Comparison of ENCODE assay signal across 36 cellular contexts in the genomic region with DNA sequence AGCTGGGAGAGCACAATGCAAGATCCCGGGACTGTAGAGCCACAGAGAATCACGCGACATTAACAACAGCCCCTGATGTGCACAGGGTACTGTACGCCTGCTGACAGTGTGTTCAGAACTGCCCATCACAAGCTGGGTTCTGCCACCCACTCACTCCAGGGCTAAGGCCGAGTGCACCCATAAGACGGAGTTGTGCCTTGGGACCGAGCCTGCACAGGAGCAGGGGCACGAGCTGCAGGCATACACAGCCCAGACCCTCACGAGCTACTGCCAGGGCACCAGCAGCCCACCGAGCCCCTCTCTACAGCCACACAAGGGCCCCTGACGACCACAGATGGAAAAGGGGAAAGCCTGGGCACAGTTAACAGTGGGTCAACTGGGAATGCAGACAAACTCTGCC.
"Had no signal": no experiment of that assay in that cellular context is flagged by ENCODE, and none has a peak within 500 bp of the region (broad histone marks: within the 10 kb centered on the region; RNA-seq: fewer than 3 reads in every experiment).

No MANE protein-coding gene starts in this region.

- H3K27me3 Mint-ChIP-seq: activated B cell treated with CpG ODN at 0.5 μM for 24 hours; activated CD4-positive, alpha-beta memory T cell treated with anti-CD3 and anti-CD28 coated beads for 36 hours; activated CD4-positive, alpha-beta T cell treated with anti-CD3 and anti-CD28 coated beads, Interleukin-2, amount 10 ng/mL, durations not matched to agents 24 days and 14 days; activated CD8-positive, alpha-beta T cell treated with anti-CD3 and anti-CD28 coated beads for 36 hours; activated naive CD4-positive, alpha-beta T cell treated with anti-CD3 and anti-CD28 coated beads, Interleukin-2, amount 10 ng/mL, durations not matched to agents 7 days and 5 days; activated naive CD4-positive, alpha-beta T cell treated with anti-CD3 and anti-CD28 coated beads, Interleukin-2, amount 50 U/mL, for 24 hours; activated naive CD8-positive, alpha-beta T cell; activated naive CD8-positive, alpha-beta T cell treated with anti-CD3 and anti-CD28 coated beads, Interleukin-2, amount 10 ng/mL, durations not matched to agents 7 days and 5 days; activated naive CD8-positive, alpha-beta T cell treated with anti-CD3 and anti-CD28 coated beads, Interleukin-2, amount 50 U/mL, for 24 hours; activated T-helper 17 cell treated with anti-CD3 and anti-CD28 coated beads, Interleukin-2, amount 50 U/mL, for 72 hours; brain had no signal

- H3K27me3 ChIP-seq: ascending aorta, cardiac muscle cell had no signal

- H3K4me3 Mint-ChIP-seq: activated B cell treated with CpG ODN at 0.5 μM for 24 hours; activated CD4-positive, alpha-beta memory T cell treated with anti-CD3 and anti-CD28 coated beads for 36 hours; activated CD4-positive, alpha-beta T cell treated with anti-CD3 and anti-CD28 coated beads, Interleukin-2, amount 10 ng/mL, durations not matched to agents 24 days and 14 days; activated CD8-positive, alpha-beta T cell treated with anti-CD3 and anti-CD28 coated beads for 36 hours; activated naive CD4-positive, alpha-beta T cell treated with anti-CD3 and anti-CD28 coated beads, Interleukin-2, amount 10 ng/mL, durations not matched to agents 7 days and 5 days; activated naive CD4-positive, alpha-beta T cell treated with anti-CD3 and anti-CD28 coated beads, Interleukin-2, amount 50 U/mL, for 24 hours; activated naive CD8-positive, alpha-beta T cell; activated naive CD8-positive, alpha-beta T cell treated with anti-CD3 and anti-CD28 coated beads, Interleukin-2, amount 10 ng/mL, durations not matched to agents 7 days and 5 days; activated naive CD8-positive, alpha-beta T cell treated with anti-CD3 and anti-CD28 coated beads, Interleukin-2, amount 50 U/mL, for 24 hours; activated T-cell treated with anti-CD3 and anti-CD28 coated beads, Interleukin-2, amount 50 U/mL, for 4 hours; activated T-cell treated with anti-CD3 and anti-CD28 coated beads, Interleukin-2, amount 50 U/mL, for 72 hours; activated T-helper 1 cell treated with anti-CD3 and anti-CD28 coated beads, Interleukin-12 subunit alpha, Interleukin-12 subunit beta, Interleukin-2, Interleukin-4 antibody, amounts not matched to agents 30 ng/mL and 10 ng/mL and 1 ng/mL, durations not matched to agents 14 hours and 24 hours and 36 hours; activated T-helper 17 cell treated with anti-CD3 and anti-CD28 coated beads, Interleukin-2, amount 50 U/mL, for 72 hours; brain; T-helper 1 cell treated with Interleukin-12 subunit alpha and Interleukin-12 subunit beta and Interleukin-4 antibody, amounts not matched to agents 30 μg/mL and 1 μg/mL, for 36 hours; T-helper 2 cell treated with Interferon-gamma antibody and Interleukin-4, amounts not matched to agents 5 μg/mL and 100 μg/mL, for 36 hours had no signal

- H3K27ac Mint-ChIP-seq: activated B cell treated with CpG ODN at 0.5 μM for 24 hours; activated CD4-positive, alpha-beta memory T cell treated with anti-CD3 and anti-CD28 coated beads for 36 hours; activated CD4-positive, alpha-beta T cell treated with anti-CD3 and anti-CD28 coated beads, Interleukin-2, amount 10 ng/mL, durations not matched to agents 24 days and 14 days; activated CD8-positive, alpha-beta T cell treated with anti-CD3 and anti-CD28 coated beads for 36 hours; activated naive CD4-positive, alpha-beta T cell treated with anti-CD3 and anti-CD28 coated beads, Interleukin-2, amount 10 ng/mL, durations not matched to agents 7 days and 5 days; activated naive CD4-positive, alpha-beta T cell treated with anti-CD3 and anti-CD28 coated beads, Interleukin-2, amount 50 U/mL, for 24 hours; activated naive CD8-positive, alpha-beta T cell; activated naive CD8-positive, alpha-beta T cell treated with anti-CD3 and anti-CD28 coated beads, Interleukin-2, amount 10 ng/mL, durations not matched to agents 7 days and 5 days; activated naive CD8-positive, alpha-beta T cell treated with anti-CD3 and anti-CD28 coated beads, Interleukin-2, amount 50 U/mL, for 24 hours; activated T-cell treated with anti-CD3 and anti-CD28 coated beads, Interleukin-2, amount 50 U/mL, for 72 hours; activated T-helper 1 cell treated with anti-CD3 and anti-CD28 coated beads, Interleukin-12 subunit alpha, Interleukin-12 subunit beta, Interleukin-2, Interleukin-4 antibody, amounts not matched to agents 30 ng/mL and 10 ng/mL and 1 ng/mL, durations not matched to agents 14 hours and 24 hours and 36 hours; activated T-helper 17 cell treated with anti-CD3 and anti-CD28 coated beads, Interleukin-2, amount 50 U/mL, for 72 hours; brain; T-helper 1 cell treated with Interleukin-12 subunit alpha and Interleukin-12 subunit beta and Interleukin-4 antibody, amounts not matched to agents 30 μg/mL and 1 μg/mL, for 36 hours; T-helper 2 cell treated with Interferon-gamma antibody and Interleukin-4, amounts not matched to agents 5 μg/mL and 100 μg/mL, for 36 hours had no signal

- H3K4me1 ChIP-seq: ascending aorta had no signal

- H3K4me3 ChIP-seq: ascending aorta, cardiac muscle cell had no signal

- H3K4me1 Mint-ChIP-seq: activated B cell treated with CpG ODN at 0.5 μM for 24 hours; activated CD4-positive, alpha-beta T cell treated with anti-CD3 and anti-CD28 coated beads, Interleukin-2, amount 10 ng/mL, durations not matched to agents 24 days and 14 days; activated naive CD4-positive, alpha-beta T cell treated with anti-CD3 and anti-CD28 coated beads, Interleukin-2, amount 10 ng/mL, durations not matched to agents 7 days and 5 days; brain had no signal

- H3K36me3 ChIP-seq: cardiac muscle cell had no signal

- H3K9me3 ChIP-seq: ascending aorta had no signal

- DNase-seq: activated B cell treated with CpG ODN at 0.5 μM for 24 hours; activated CD4-positive, alpha-beta memory T cell treated with anti-CD3 and anti-CD28 coated beads for 36 hours; activated CD4-positive, alpha-beta T cell treated with anti-CD3 and anti-CD28 coated beads for 4 hours; activated CD4-positive, alpha-beta T cell treated with anti-CD3 and anti-CD28 coated beads, Interleukin-2, amount 10 ng/mL, durations not matched to agents 24 days and 14 days; activated CD4-positive, alpha-beta T cell treated with anti-CD3 and anti-CD28 coated beads, Interleukin-2, amount 50 U/mL, for 1 hour; activated CD4-positive, alpha-beta T cell treated with anti-CD3 and anti-CD28 coated beads, Interleukin-2, amount 50 U/mL, for 4 hours; activated CD4-positive, CD25-positive, alpha-beta regulatory T cell treated with anti-CD3 and anti-CD28 coated beads, Interleukin-2, amount 50 U/mL, for 72 hours; activated CD8-positive, alpha-beta memory T cell treated with anti-CD3 and anti-CD28 coated beads, Interleukin-2, amount 50 U/mL, for 4 hours; activated CD8-positive, alpha-beta T cell treated with anti-CD3 and anti-CD28 coated beads for 36 hours; activated gamma-delta T cell; activated naive CD4-positive, alpha-beta T cell treated with anti-CD3 and anti-CD28 coated beads, Interleukin-2, amount 10 ng/mL, durations not matched to agents 7 days and 5 days; activated naive CD4-positive, alpha-beta T cell treated with Interleukin-2 at 50 U/mL for 16 hours; activated naive CD8-positive, alpha-beta T cell treated with anti-CD3 and anti-CD28 coated beads, Interleukin-2, amount 10 ng/mL, durations not matched to agents 7 days and 5 days; activated naive CD8-positive, alpha-beta T cell treated with anti-CD3 and anti-CD28 coated beads, Interleukin-2, amount 50 U/mL, for 24 hours; activated T-cell treated with anti-CD3 and anti-CD28 coated beads for 4 hours; activated T-cell treated with anti-CD3 and anti-CD28 coated beads, Interleukin-2, amount 50 U/mL, for 1 hour; activated T-cell treated with anti-CD3 and anti-CD28 coated beads, Interleukin-2, amount 50 U/mL, for 4 hours; activated T-cell treated with anti-CD3 and anti-CD28 coated beads, Interleukin-2, amount 50 U/mL, for 72 hours; amygdala; anterior cingulate cortex; central memory CD4-positive, alpha-beta T cell; T-helper 1 cell; T-helper 2 cell; T-helper 9 cell had no signal

- H3K27ac ChIP-seq: ascending aorta, cardiac muscle cell, VCaP had no signal

- ATAC-seq: activated CD8-positive, alpha-beta T cell treated with anti-CD3 and anti-CD28 coated beads for 36 hours; activated naive CD8-positive, alpha-beta T cell treated with anti-CD3 and anti-CD28 coated beads, Interleukin-2, amount 50 U/mL, for 24 hours; activated T-cell treated with anti-CD3 and anti-CD28 coated beads, Interleukin-2, amount 50 U/mL, for 4 hours; activated T-cell treated with anti-CD3 and anti-CD28 coated beads, Interleukin-2, amount 50 U/mL, for 72 hours; activated T-helper 17 cell treated with anti-CD3 and anti-CD28 coated beads, Interleukin-2, amount 50 U/mL, for 72 hours had no signal

- H3K9me3 Mint-ChIP-seq: activated naive CD4-positive, alpha-beta T cell treated with anti-CD3 and anti-CD28 coated beads, Interleukin-2, amount 50 U/mL, for 24 hours had no signal

- FAIRE-seq: bronchial epithelial cell, TTC549 had no signal
